ENCODE assay signal across 12 cellular contexts in the genomic region with DNA sequence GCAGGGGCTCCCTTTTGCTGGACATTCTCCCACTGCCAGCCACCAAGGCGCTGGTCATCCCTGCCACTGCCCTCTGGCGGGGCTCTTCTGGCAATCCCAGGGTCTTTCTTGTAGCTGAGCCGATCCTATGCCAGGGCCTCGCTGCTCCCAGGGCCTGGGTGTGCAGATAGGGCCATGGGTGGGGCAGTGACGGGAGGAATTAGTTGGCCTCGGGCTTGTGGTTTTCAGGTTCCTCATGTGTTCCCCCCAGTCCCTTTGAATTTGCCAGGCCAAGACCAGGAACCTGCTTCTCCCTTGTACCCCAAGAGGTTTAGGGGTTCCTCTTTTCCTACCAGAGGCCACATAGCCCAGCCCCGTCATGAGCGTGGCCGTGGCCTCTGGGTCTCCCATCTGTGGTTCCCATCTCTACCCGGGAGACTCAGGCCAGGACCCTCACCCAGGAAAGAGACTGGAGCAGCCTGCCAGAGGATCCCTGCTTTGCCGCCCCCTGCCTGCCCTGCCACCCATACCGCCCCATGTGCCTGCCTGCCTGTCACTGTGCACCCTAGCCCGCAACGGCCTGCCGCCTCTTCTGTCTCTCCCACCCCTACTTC. TPM values are rescaled to one million over a fixed set of nuclear protein-coding genes. Genes with fewer than 3 reads are reported as not detected.
A peak's percentile ranks its signal among the peaks of the same experiment; 100 is the strongest.
DNase-seq lines count a peak whose midpoint lies in the region; ATAC-seq and TF ChIP-seq lines count a peak whose summit lies in the region.
"Had no signal": no experiment of that assay in that cellular context is flagged by ENCODE, and none has a peak within 500 bp of the region (broad histone marks: within the 10 kb centered on the region; RNA-seq: fewer than 3 reads in every experiment).

No MANE protein-coding gene starts in this region.

- dilution Hi-C loops in IMR-90 (cut with HindIII; ENCODE audit: low sequenced_read_pairs, unreplicated experiment), result no loop called here

- H3K79me1 ChIP-seq in IMR-90 (ENCODE audit: low read depth in 1 of 2, low read length in 2 of 2), result peaks cover 3 to 40% of the 10 kb centered on the region in 2 experiments; a peak in 3 of 4 replicates

- no peak overlapping the region for H3K18ac ChIP-seq in IMR-90 (ENCODE audit: low read depth, low read length)

- H3K27ac ChIP-seq in CD4-positive, alpha-beta T cell (ENCODE audit: low read depth, low read length), result no peak overlapping the region
- H3K27ac ChIP-seq in IMR-90 (ENCODE audit: insufficient read depth, low read length) (no peak overlapping the region), lower lobe of right lung (peak overlapping the region; percentile 62), testis (no peak overlapping the region)
- H3K27ac ChIP-seq: pancreas had no signal

- no peak overlapping the region for H3K4me2 ChIP-seq in IMR-90 (ENCODE audit: low read depth, low read length)

- 95% methylated on average over 7 of the region's 15 CpGs; no CpG with 5 or more reads in 1 of the 2 experiments for WGBS in IMR-90 (ENCODE audit: extremely low coverage in 2 of 2, insufficient read length in 1 of 2), 2 experiments
- 72 to 83% methylated on average over 5 to 13 of the region's 15 CpGs for WGBS in testis, 2 donors

- H2AFZ ChIP-seq in IMR-90 (replicated peaks; ENCODE audit: low read length, poor library complexity), result no peak overlapping the region

- H2BK120ac ChIP-seq in IMR-90 (ENCODE audit: low read depth, low read length), result no peak overlapping the region

- peaks cover 58% of the 10 kb centered on the region for H3K36me3 ChIP-seq in IMR-90 (ENCODE audit: control insufficient read depth, insufficient read depth, low read length)
- peaks cover 100% of the 10 kb centered on the region for H3K36me3 ChIP-seq in lower lobe of right lung
- no peaks in the 10 kb centered on the region for H3K36me3 ChIP-seq in testis (ENCODE audit: low read depth, missing control alignments)

- POLR2A ChIA-PET in CD4-positive, alpha-beta T cell (lab: Charles Lee), result no interaction called here
- POLR2A ChIA-PET in IMR-90 (lab: Charles Lee; ENCODE audit: unreplicated experiment), result no interaction called here
- POLR2A ChIA-PET in activated CD8-positive, alpha-beta T cell treated with anti-CD3 and anti-CD28 coated beads, Interleukin-2, amount 10 ng/mL, durations not matched to agents 7 days and 5 days (lab: Charles Lee), result interaction anchor here (1.2 to 1.5 kb wide), 2 partner anchors 8 to 109 kb away, joined by 3 read pairs; partner anchors contain the start of gene QTRT1

- no peak overlapping the region for H3K4ac ChIP-seq in IMR-90 (ENCODE audit: low read depth, low read length)

- no peak for DNase-seq in CD4-positive, alpha-beta T cell
- no peak for DNase-seq in IMR-90
- DNase-seq in activated CD8-positive, alpha-beta T cell treated with anti-CD3 and anti-CD28 coated beads, Interleukin-2, amount 10 ng/mL, durations not matched to agents 7 days and 5 days, result no peak
- no peak for DNase-seq in lower lobe of right lung
- no peak for DNase-seq in testis
- no peak for DNase-seq in NCI-H2196 treated with DMSO at 0.1 percent for 48 hours (lab: John Stamatoyannopoulos, UW; ENCODE audit: unreplicated experiment)
- DNase-seq: activated CD4-positive, CD25-positive, alpha-beta regulatory T cell; activated gamma-delta T cell treated with Interleukin-2 at 50 U/mL for 16 hours; cortex of kidney; pancreas had no signal

- no peak overlapping the region for H3K56ac ChIP-seq in IMR-90 (ENCODE audit: extremely low read depth, insufficient read depth, low read length)

- H3K14ac ChIP-seq in IMR-90 (replicated peaks; ENCODE audit: low read depth, low read length), result no peak overlapping the region

- H2BK15ac ChIP-seq in IMR-90 (ENCODE audit: low read depth, low read length), result no peak overlapping the region

- CTCF ChIA-PET in CD4-positive, alpha-beta T cell (lab: Charles Lee), result no interaction called here
- CTCF ChIA-PET in IMR-90 (lab: Yijun Ruan, JAX), result no interaction called here
- CTCF ChIA-PET in activated CD8-positive, alpha-beta T cell treated with anti-CD3 and anti-CD28 coated beads, Interleukin-2, amount 10 ng/mL, durations not matched to agents 7 days and 5 days (lab: Charles Lee), result interaction anchor here (1.0 kb wide), 1 partner anchor 26 kb away, joined by 4 read pairs; the partner anchor contains the start of gene TMED1

- H3K4me1 ChIP-seq in IMR-90 (ENCODE audit: control insufficient read depth, insufficient read depth, low read length) (peaks cover 7% of the 10 kb centered on the region), lower lobe of right lung (peaks cover 16% of the 10 kb centered on the region), testis (no peaks in the 10 kb centered on the region)
- H3K4me1 ChIP-seq: pancreas had no signal

- in situ Hi-C loops in IMR-90 (cut with MboI; ENCODE audit: low sequenced_read_pairs), result no loop called here

- no peaks in the 10 kb centered on the region for H3K9me3 Mint-ChIP-seq in CD4-positive, alpha-beta T cell
- H3K9me3 Mint-ChIP-seq in activated CD8-positive, alpha-beta T cell treated with anti-CD3 and anti-CD28 coated beads, Interleukin-2, amount 10 ng/mL, durations not matched to agents 7 days and 5 days (ENCODE audit: insufficient read depth), result no peaks in the 10 kb centered on the region

- no peak overlapping the region for H4K91ac ChIP-seq in IMR-90 (ENCODE audit: insufficient read depth, low read depth, low read length)

- H3K23ac ChIP-seq in IMR-90 (ENCODE audit: low read depth, low read length), result no peak overlapping the region

- H3K36me3 Mint-ChIP-seq in CD4-positive, alpha-beta T cell (ENCODE audit: low read depth), result peaks cover 68% of the 10 kb centered on the region
- H3K36me3 Mint-ChIP-seq in activated CD8-positive, alpha-beta T cell treated with anti-CD3 and anti-CD28 coated beads, Interleukin-2, amount 10 ng/mL, durations not matched to agents 7 days and 5 days (ENCODE audit: low read depth), result peaks cover 41% of the 10 kb centered on the region

- intact Hi-C loops in CD4-positive, alpha-beta T cell (cut with DNase I, micrococcal nuclease), result no loop called here
- intact Hi-C loops in IMR-90 (cut with micrococcal nuclease) (no loop called here), lower lobe of right lung (cut with DNase I) (no loop called here), testis (cut with DNase I; ENCODE audit: low total_unique reads) (no loop called here)

- H3K27me3 Mint-ChIP-seq in CD4-positive, alpha-beta T cell, result no peaks in the 10 kb centered on the region
- no peaks in the 10 kb centered on the region for H3K27me3 Mint-ChIP-seq in activated CD8-positive, alpha-beta T cell treated with anti-CD3 and anti-CD28 coated beads, Interleukin-2, amount 10 ng/mL, durations not matched to agents 7 days and 5 days (ENCODE audit: low read depth)

- H3K27me3 ChIP-seq in CD4-positive, alpha-beta T cell (ENCODE audit: control insufficient read depth, insufficient read depth, low read length), result no peaks in the 10 kb centered on the region
- H3K27me3 ChIP-seq in IMR-90 (ENCODE audit: control insufficient read depth, insufficient read depth, low read length) (no peaks in the 10 kb centered on the region), lower lobe of right lung (ENCODE audit: low read depth) (no peaks in the 10 kb centered on the region), testis (no peaks in the 10 kb centered on the region)
- H3K27me3 ChIP-seq: pancreas had no signal

- H2BK20ac ChIP-seq in IMR-90 (ENCODE audit: low read depth, low read length), result no peak overlapping the region

- H3K9ac ChIP-seq in IMR-90 (ENCODE audit: low read depth, low read length), result no peak overlapping the region

- peaks cover 8% of the 10 kb centered on the region for H3K9me1 ChIP-seq in IMR-90 (ENCODE audit: insufficient read depth, low read length)

- peak overlapping the region; percentile 34 for H2AK9ac ChIP-seq in IMR-90 (replicated peaks; ENCODE audit: low read depth, low read length, poor library complexity)

- 0 out of 2 replicates have a peak overlapping the region, but pooled peaks have one; percentile 21 for H2AK5ac ChIP-seq in IMR-90 (ENCODE audit: low read depth, low read length)

- no peak for ATAC-seq in CD4-positive, alpha-beta T cell (ENCODE audit: poor library complexity)
- ATAC-seq in IMR-90 (ENCODE audit: low read depth) (no peak), lower lobe of right lung (peak; percentile 10 to 34), GM18870 (IDR thresholded peaks at IDR 0.05; ENCODE audit: unreplicated experiment) (no peak), HG03521 (IDR thresholded peaks at IDR 0.05; ENCODE audit: unreplicated experiment) (no peak)
- no peak for ATAC-seq in activated CD8-positive, alpha-beta T cell treated with anti-CD3 and anti-CD28 coated beads, Interleukin-2, amount 10 ng/mL, durations not matched to agents 7 days and 5 days

- TF ChIP-seq RAD21 in IMR-90 (IDR thresholded peaks at IDR 0.05; ENCODE audit: low read length), result no peak

- H3K27ac Mint-ChIP-seq in CD4-positive, alpha-beta T cell, result peak overlapping the region; percentile 32
- H3K27ac Mint-ChIP-seq in activated CD8-positive, alpha-beta T cell treated with anti-CD3 and anti-CD28 coated beads, Interleukin-2, amount 10 ng/mL, durations not matched to agents 7 days and 5 days, result peak overlapping the region; percentile 76

- no peaks in the 10 kb centered on the region; the same call in 1 of the 2 replicates for H4K20me1 ChIP-seq in IMR-90 (ENCODE audit: insufficient read depth, low read length)

- no peaks in the 10 kb centered on the region for H3K9me3 ChIP-seq in CD4-positive, alpha-beta T cell (ENCODE audit: control insufficient read depth, low read length)
- no peaks in the 10 kb centered on the region for H3K9me3 ChIP-seq in IMR-90 (ENCODE audit: control insufficient read depth, insufficient read depth, low read length)
- no peaks in the 10 kb centered on the region for H3K9me3 ChIP-seq in lower lobe of right lung
- no peaks in the 10 kb centered on the region for H3K9me3 ChIP-seq in testis
- H3K9me3 ChIP-seq: pancreas had no signal

- H4K8ac ChIP-seq in IMR-90 (ENCODE audit: low read depth in 2 of 2, low read length in 2 of 2), result no peak overlapping the region

- no peak for TF ChIP-seq CTCF in CD4-positive, alpha-beta T cell (IDR thresholded peaks at IDR 0.05)
- no peak for TF ChIP-seq CTCF in IMR-90 (conservative IDR thresholded peaks at IDR 0.05; ENCODE audit: low read depth, low read length)
- no peak for TF ChIP-seq CTCF in lower lobe of right lung (IDR thresholded peaks at IDR 0.05)
- TF ChIP-seq CTCF in testis (IDR thresholded peaks at IDR 0.05), result no peak

- no peak overlapping the region for H4K5ac ChIP-seq in IMR-90 (ENCODE audit: low read depth, low read length)

- BruUV-seq in IMR-90 (replicated peaks; lab: Mats Ljungman, UMichigan), result no TSS peak

- no peak overlapping the region for H3K4me3 Mint-ChIP-seq in CD4-positive, alpha-beta T cell
- no peak overlapping the region for H3K4me3 Mint-ChIP-seq in activated CD8-positive, alpha-beta T cell treated with anti-CD3 and anti-CD28 coated beads, Interleukin-2, amount 10 ng/mL, durations not matched to agents 7 days and 5 days

- TF ChIP-seq POLR2A in IMR-90 (IDR thresholded peaks at IDR 0.05; ENCODE audit: low read depth, low read length) (no peak), testis (IDR thresholded peaks at IDR 0.05) (no peak)

- H3K4me3 ChIP-seq in IMR-90 (ENCODE audit: insufficient read depth, low read depth, low read length) (no peak overlapping the region), lower lobe of right lung (no peak overlapping the region), testis (no peak overlapping the region)
- H3K4me3 ChIP-seq: pancreas had no signal

- peaks cover 22% of the 10 kb centered on the region for H3K4me1 Mint-ChIP-seq in CD4-positive, alpha-beta T cell (ENCODE audit: low read depth)
- H3K4me1 Mint-ChIP-seq in activated CD8-positive, alpha-beta T cell treated with anti-CD3 and anti-CD28 coated beads, Interleukin-2, amount 10 ng/mL, durations not matched to agents 7 days and 5 days (ENCODE audit: low read depth), result peaks cover 40% of the 10 kb centered on the region

- no peak overlapping the region for H2BK5ac ChIP-seq in IMR-90 (ENCODE audit: low read depth, low read length, poor library complexity, severe bottlenecking)

RNA-seq across cellular contexts. Expression of gene TMED1, which starts 26.2 kb away (rescaled TPM):
- total RNA-seq in CD4-positive, alpha-beta T cell, result 1 to 10 TPM; 6.7 to 7.0 TPM
- total RNA-seq in IMR-90 (2012; rRNA removed) (32.8 and 37.6 TPM in 2 replicates), lower lobe of right lung (23.5 TPM), testis (10 to 100 TPM; 34.0 to 59.3 TPM)
- polyA plus RNA-seq in IMR-90 (2012; rRNA removed) (41.4 and 46.3 TPM in 2 replicates), testis (ENCODE audit: insufficient read depth, low read depth, low replicate concordance) (30.2 TPM)
- 69.8 and 76.0 TPM in 2 replicates for polyA plus RNA-seq in IMR-90 (2012; cell fraction: cytosol; rRNA removed)
- 17.4 and 25.2 TPM in 2 replicates for polyA plus RNA-seq in IMR-90 (2012; cell fraction: nucleus; rRNA removed; ENCODE audit: low replicate concordance)
- total RNA-seq in activated CD8-positive, alpha-beta T cell treated with anti-CD3 and anti-CD28 coated beads, Interleukin-2, amount 10 ng/mL, durations not matched to agents 7 days and 5 days, result 10 to 100 TPM in 1 of 2 experiments, 1 to 10 TPM in 1; 9.3 to 11.2 TPM

RNA-seq across cellular contexts. Expression of gene C19orf38, which starts 38.4 kb away (rescaled TPM):
- total RNA-seq in CD4-positive, alpha-beta T cell, result 1 to 10 TPM; 1.8 to 2.1 TPM
- total RNA-seq in IMR-90 (2012; rRNA removed) (0.18 and 0.28 TPM in 2 replicates), lower lobe of right lung (11.7 TPM), testis (10 to 100 TPM; 17.4 to 21.0 TPM)
- polyA plus RNA-seq in IMR-90 (2012; rRNA removed) (0.16 and 0.19 TPM in 2 replicates), testis (ENCODE audit: insufficient read depth, low read depth, low replicate concordance) (19.3 TPM)
- 0.51 and 0.58 TPM in 2 replicates for polyA plus RNA-seq in IMR-90 (2012; cell fraction: cytosol; rRNA removed)
- 0.61 and 0.69 TPM in 2 replicates for polyA plus RNA-seq in IMR-90 (2012; cell fraction: nucleus; rRNA removed; ENCODE audit: low replicate concordance)
- total RNA-seq in activated CD8-positive, alpha-beta T cell treated with anti-CD3 and anti-CD28 coated beads, Interleukin-2, amount 10 ng/mL, durations not matched to agents 7 days and 5 days, result 1 to 10 TPM; 1.1 to 2.2 TPM

Comparison
In these comparisons a context has a peak if more than half of its experiments do, and no peak if none do; other contexts are left out.
1. ATAC-seq: peak in lower lobe of right lung (2 of 2); none in CD4-positive, alpha-beta T cell (single experiment), IMR-90 (single experiment), activated CD8-positive, alpha-beta T cell treated with anti-CD3 and anti-CD28 coated beads, Interleukin-2, amount 10 ng/mL, durations not matched to agents 7 days and 5 days (single experiment), GM18870 (single experiment) and HG03521 (single experiment).